8 cellular contexts compared by ENCODE assay signal in the genomic region with DNA sequence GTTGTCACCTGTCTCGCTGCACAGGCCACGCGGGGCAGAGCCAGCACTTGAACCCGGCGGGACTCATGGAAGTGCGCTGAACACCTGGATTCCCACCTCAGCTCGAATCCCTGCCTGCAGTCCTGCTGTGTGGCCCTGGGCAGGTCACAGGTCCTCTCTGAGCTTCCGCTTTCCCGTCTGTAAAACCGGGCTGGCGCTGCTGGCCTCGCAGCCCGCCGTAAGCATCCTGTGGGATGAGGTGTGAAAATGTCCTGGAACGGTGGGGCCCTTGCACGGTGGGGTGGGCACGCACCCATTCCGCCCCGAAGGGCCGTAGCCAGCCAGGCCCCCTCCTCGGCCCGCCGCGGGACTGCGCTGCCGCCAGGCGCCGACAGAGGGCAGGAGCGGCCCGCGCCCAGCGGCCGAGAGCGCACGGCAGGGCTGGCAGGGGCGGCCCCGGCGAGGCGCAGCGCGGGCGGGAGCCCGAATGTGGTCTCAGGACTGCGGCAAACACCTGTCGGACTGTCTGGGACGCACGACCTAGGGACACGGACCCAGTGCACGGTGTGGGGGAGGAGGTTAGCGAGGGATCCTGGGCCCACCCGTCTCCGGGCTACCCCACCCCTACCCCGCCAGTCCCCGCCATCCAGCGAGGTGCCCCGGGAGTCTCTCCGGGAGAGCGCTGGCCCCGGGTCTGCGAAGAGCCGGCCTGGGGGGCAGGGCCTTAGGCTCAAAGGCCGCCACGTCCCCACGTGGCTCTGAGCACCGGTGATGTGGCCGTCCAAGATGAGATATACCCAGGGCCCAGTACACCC. TPM values are rescaled to one million over a fixed set of nuclear protein-coding genes. Genes with fewer than 3 reads are reported as not detected.
DNase-seq lines count a peak whose midpoint lies in the region; ATAC-seq, FAIRE-seq and TF ChIP-seq lines count a peak whose summit lies in the region.

No MANE protein-coding gene starts in this region.

- no peak for FAIRE-seq in RCC 7860 (lab: Jason Lieb, UNC)

- intact Hi-C loops in PC-3 (cut with micrococcal nuclease): loop anchor here (10.0 kb wide), 1 partner anchor 122 kb away; no protein-coding TSS in a partner anchor
- intact Hi-C loops in psoas muscle (cut with DNase I): loop anchor here (2.0 to 5.0 kb wide), 4 partner anchors 71 to 182 kb away; no protein-coding TSS in a partner anchor

- H3K4me2 ChIP-seq in PC-3 (ENCODE audit: low read length): peak overlapping the region; percentile 75

- peaks cover 12% of the 10 kb centered on the region for H3K4me1 Mint-ChIP-seq in glutamatergic neuron (ENCODE audit: low read depth, unreplicated experiment)

- POLR2A ChIA-PET in PC-3 (lab: Charles Lee; ENCODE audit: unreplicated experiment): interaction anchor here (0.6 kb wide), 1 partner anchor 272 kb away, joined by 3 read pairs; no protein-coding TSS in a partner anchor

- H3K27me3 ChIP-seq in PC-3 (ENCODE audit: low read length) (no peaks in the 10 kb centered on the region), psoas muscle (ENCODE audit: insufficient read depth in 3 of 3, low read length in 2 of 3) (peaks cover 0 to 6% (median 0%) of the 10 kb centered on the region in 3 donors)

- peak; percentile 61 for TF ChIP-seq CTCF in PC-3 (conservative IDR thresholded peaks at IDR 0.05; ENCODE audit: low read depth, low read length)
- peak; percentile 84 for TF ChIP-seq CTCF in glutamatergic neuron (IDR thresholded peaks at IDR 0.05; ENCODE audit: partially characterized antibody, unreplicated experiment)
- peak; percentile 96 for TF ChIP-seq CTCF in psoas muscle (IDR thresholded peaks at IDR 0.05)

- 11 to 22% (median 12%) methylated on average over 45 to 66 of the region's 66 CpGs for WGBS in psoas muscle, 3 donors

- H3K27me3 Mint-ChIP-seq in glutamatergic neuron (ENCODE audit: unreplicated experiment): peaks cover 2% of the 10 kb centered on the region

- no peak overlapping the region for H3K4me3 Mint-ChIP-seq in glutamatergic neuron (ENCODE audit: unreplicated experiment)

- H3K79me2 ChIP-seq in PC-3 (ENCODE audit: low read length): no peaks in the 10 kb centered on the region

- no peaks in the 10 kb centered on the region for H3F3A ChIP-seq in PC-3 (ENCODE audit: low read length, unreplicated experiment)

- no peak overlapping the region for H3K27ac Mint-ChIP-seq in glutamatergic neuron (ENCODE audit: unreplicated experiment)

- peak; percentile 50 for ATAC-seq in HG03025 (IDR thresholded peaks at IDR 0.05; ENCODE audit: low FRiP score, unreplicated experiment)
- ATAC-seq in PC-3: peak; percentile 85
- ATAC-seq in psoas muscle: peak; percentile 92 to 97 (median 94)

- H3K9ac ChIP-seq in PC-3 (ENCODE audit: low read length): no peak overlapping the region

- H3K9me3 Mint-ChIP-seq in glutamatergic neuron (ENCODE audit: unreplicated experiment): peaks cover 6% of the 10 kb centered on the region

- H3K27ac ChIP-seq in PC-3 (ENCODE audit: low read length): no peak overlapping the region
- H3K27ac ChIP-seq in psoas muscle: no peak overlapping the region

- CTCF ChIA-PET in PC-3 (lab: Charles Lee): interaction anchor here (0.6 to 0.7 kb wide), 4 partner anchors 65 to 688 kb away, joined by 3 to 7 read pairs (median 4); no protein-coding TSS in a partner anchor

- no peaks in the 10 kb centered on the region for H3K9me2 ChIP-seq in PC-3 (replicated peaks; ENCODE audit: low read length)

- peaks cover 20% of the 10 kb centered on the region; the same call in 1 of the 2 replicates for H3K4me1 ChIP-seq in PC-3 (ENCODE audit: insufficient read depth, low read length)
- peaks cover 3% of the 10 kb centered on the region for H3K4me1 ChIP-seq in psoas muscle

- no peaks in the 10 kb centered on the region for H4K20me1 ChIP-seq in PC-3 (ENCODE audit: low read length)

- no peaks in the 10 kb centered on the region for H3K9me3 ChIP-seq in PC-3 (ENCODE audit: low read length)
- H3K9me3 ChIP-seq in psoas muscle: no peaks in the 10 kb centered on the region

- no peaks in the 10 kb centered on the region for H3K36me3 Mint-ChIP-seq in glutamatergic neuron (ENCODE audit: unreplicated experiment)

- no peaks in the 10 kb centered on the region for H3K36me3 ChIP-seq in PC-3 (ENCODE audit: low read depth, low read length)
- H3K36me3 ChIP-seq in psoas muscle (ENCODE audit: insufficient read depth in 1 of 2, low read depth in 1 of 2): no peaks in the 10 kb centered on the region

- peak overlapping the region; percentile 47; the same call in 1 of the 2 replicates for H3K4me3 ChIP-seq in PC-3 (ENCODE audit: low read length)
- peak overlapping the region; percentile 40 for H3K4me3 ChIP-seq in psoas muscle

- no TSS peak for BruUV-seq in PC-3 (replicated peaks; lab: Mats Ljungman, UMichigan)

- peak overlapping the region; percentile 50; the same call in 1 of the 2 replicates for H2AFZ ChIP-seq in PC-3 (ENCODE audit: low read length)

- DNase-seq in NCI-H1417 (lab: John Stamatoyannopoulos, UW) (peak in 2 of 3 experiments; percentile 26 to 39), NCI-H1417 treated with DMSO at 0.1 percent for 48 hours (lab: John Stamatoyannopoulos, UW) (no peak), PC-3 (peak; percentile 56), glutamatergic neuron (peak; percentile 80), psoas muscle (peak in 1 of 2 donors; percentile 68), RCC 7860 (ENCODE audit: low spot score) (no peak)
- DNase-seq in activated effector memory CD4-positive, alpha-beta T cell treated with anti-CD3 and anti-CD28 coated beads, Interleukin-2, amount 50 U/mL, for 16 hours: peak; percentile 84

RNA-seq across cellular contexts. Expression of a gene that starts 40.4 kb away (rescaled TPM):
- total RNA-seq in PC-3 (2014; rRNA removed) (not detected in 2 replicates), glutamatergic neuron (ENCODE audit: unreplicated experiment) (not detected), psoas muscle (not detected)
- not detected for polyA plus RNA-seq in psoas muscle

Comparison
In these comparisons a context has a peak if more than half of its experiments do, and no peak if none do; other contexts are left out.
1. DNase-seq: peak in NCI-H1417 (2 of 3), PC-3 (single experiment), activated effector memory CD4-positive, alpha-beta T cell treated with anti-CD3 and anti-CD28 coated beads, Interleukin-2, amount 50 U/mL, for 16 hours (single experiment) and glutamatergic neuron (single experiment); none in NCI-H1417 treated with DMSO at 0.1 percent for 48 hours (single experiment) and RCC 7860 (single experiment).
2. Peak in every context shown above with its lines, with median percentiles within 50 percentile points of each other: ATAC-seq and CTCF ChIP-seq.